ENCODE assay signal across 1 cellular context in the genomic region with DNA sequence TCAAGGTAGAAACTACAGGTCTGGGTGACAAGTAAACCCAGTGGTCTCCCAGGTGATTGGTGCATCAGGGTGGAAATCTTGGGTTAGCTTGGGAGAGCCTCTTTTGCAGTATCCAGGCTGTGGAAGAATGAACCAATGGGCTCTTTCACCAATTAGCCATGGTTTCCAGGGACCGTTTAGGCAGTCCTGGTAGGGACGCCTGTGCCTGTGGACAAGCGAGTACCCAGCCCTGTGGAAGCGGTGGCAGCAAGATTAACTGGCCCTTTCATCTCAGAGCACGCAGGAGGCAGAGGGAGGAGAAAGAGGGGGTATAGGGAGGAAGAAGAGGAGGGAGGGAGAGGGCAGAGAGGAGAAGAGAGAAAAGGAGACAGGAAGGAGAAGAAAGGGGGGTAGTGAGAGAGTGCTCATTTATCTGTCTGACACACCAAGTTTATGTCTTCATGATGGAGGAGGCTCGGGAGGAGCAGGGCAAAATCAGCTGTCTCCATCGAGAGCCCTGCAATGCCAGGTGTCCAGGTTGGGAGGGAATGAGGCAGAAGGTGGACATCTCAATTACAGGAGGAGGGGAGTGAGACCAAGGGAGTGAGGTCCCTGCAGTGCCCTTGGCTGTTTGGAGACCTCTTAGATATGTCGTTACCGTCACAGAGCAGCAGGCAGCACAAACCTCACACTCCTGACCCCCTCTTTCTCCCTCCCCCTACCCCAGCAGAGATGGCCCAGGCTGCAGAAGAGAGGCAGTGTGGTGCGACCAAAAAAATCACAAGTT.
TF ChIP-seq lines count a peak whose summit lies in the region.

No MANE protein-coding gene starts in this region.

TF ChIP-seq in H1, 55 proteins besides CTCF, POLR2A, EP300 and RAD21:
- TF ChIP-seq ASH2L (IDR thresholded peaks at IDR 0.05; ENCODE audit: low read length) (peak; percentile 42), SP2 (IDR thresholded peaks at IDR 0.05; ENCODE audit: low read length) (no peak), SIN3A (conservative IDR thresholded peaks at IDR 0.05 in 1 of 2, IDR thresholded peaks at IDR 0.05 in 1 of 2; ENCODE audit: low read depth in 1 of 2, low read length in 2 of 2) (0 out of 4 replicates have a peak, but pooled peaks of 1 of the 2 experiments have one; percentile 45)
